11 cellular contexts compared by ENCODE assay signal in genomic region chr14:103207038-103207403, GRCh38.
DNase-seq lines count a peak whose midpoint lies in the region; ATAC-seq, FAIRE-seq and TF ChIP-seq lines count a peak whose summit lies in the region.
"Had no signal": no experiment of that assay in that cellular context is flagged by ENCODE, and none has a peak within 500 bp of the region (broad histone marks: within the 10 kb centered on the region; RNA-seq: fewer than 3 reads in every experiment).

No MANE protein-coding gene starts in this region.

- 5% methylated on average over 20 of the region's 23 CpGs for WGBS in suprapubic skin

- no peaks in the 10 kb centered on the region for H3K4me1 Mint-ChIP-seq in activated naive CD8-positive, alpha-beta T cell treated with anti-CD3 and anti-CD28 coated beads for 36 hours

- H3K4me3 Mint-ChIP-seq in activated naive CD8-positive, alpha-beta T cell treated with anti-CD3 and anti-CD28 coated beads for 36 hours, result no peak overlapping the region

- H3K4me3 ChIP-seq in duodenal mucosa (ENCODE audit: low read depth in 1 of 2, low read length in 2 of 2) (peak overlapping the region in 1 of 2 donors; percentile 61), left lung (peak overlapping the region; percentile 25 to 30), suprapubic skin (peak overlapping the region; percentile 60)

- H3K9me3 ChIP-seq in duodenal mucosa (ENCODE audit: control insufficient read depth in 1 of 2, low read length in 2 of 2) (peaks cover 11 to 28% of the 10 kb centered on the region in 2 donors), left lung (peaks cover 0 to 29% of the 10 kb centered on the region in 2 donors), suprapubic skin (no peaks in the 10 kb centered on the region)

- peak; percentile 58 for DNase-seq in HuH-7.5 (ENCODE audit: low spot score)
- peak in 1 of 2 donors; percentile 79 for DNase-seq in left lung
- peak; percentile 92 to 95 for DNase-seq in suprapubic skin (ENCODE audit: low spot score in 2 of 2)
- DNase-seq in activated naive CD8-positive, alpha-beta T cell treated with anti-CD3 and anti-CD28 coated beads for 36 hours, result no peak
- no peak for DNase-seq in urothelium cell line (ENCODE audit: low spot score)
- DNase-seq: KG1; stimulated activated CD8-positive, alpha-beta memory T cell treated with anti-CD3 and anti-CD28 coated beads, Interleukin-4, amount 100 ng/mL, for 48 hours; WERI-Rb-1 had no signal

- ATAC-seq in left lung (peak; percentile 85), GM19023 (IDR thresholded peaks at IDR 0.05; ENCODE audit: unreplicated experiment) (no peak), GM19452 (IDR thresholded peaks at IDR 0.05; ENCODE audit: unreplicated experiment) (no peak)

- intact Hi-C loops in left lung (cut with DNase I), result no loop called here

- no peaks in the 10 kb centered on the region for H3K36me3 ChIP-seq in duodenal mucosa (ENCODE audit: control insufficient read depth in 1 of 2, insufficient read depth in 2 of 2, low read length in 2 of 2)
- no peaks in the 10 kb centered on the region for H3K36me3 ChIP-seq in left lung
- H3K36me3 ChIP-seq in suprapubic skin, result no peaks in the 10 kb centered on the region
- H3K36me3 ChIP-seq: WERI-Rb-1 had no signal

- TF ChIP-seq EP300 in suprapubic skin (IDR thresholded peaks at IDR 0.05), result no peak

- FAIRE-seq in urothelium cell line (lab: Jason Lieb, UNC), result no peak

- peaks cover 0 to 4% of the 10 kb centered on the region in 2 donors for H3K4me1 ChIP-seq in duodenal mucosa (ENCODE audit: control insufficient read depth in 1 of 2, insufficient read depth in 2 of 2, low read length in 2 of 2)
- peaks cover 0 to 6% of the 10 kb centered on the region in 2 donors for H3K4me1 ChIP-seq in left lung
- peaks cover 18% of the 10 kb centered on the region for H3K4me1 ChIP-seq in suprapubic skin

- TF ChIP-seq POLR2A in suprapubic skin (IDR thresholded peaks at IDR 0.05), result no peak

- H3K9me3 Mint-ChIP-seq in activated naive CD8-positive, alpha-beta T cell treated with anti-CD3 and anti-CD28 coated beads for 36 hours, result peaks cover 14% of the 10 kb centered on the region

- H3K27ac Mint-ChIP-seq in activated naive CD8-positive, alpha-beta T cell treated with anti-CD3 and anti-CD28 coated beads for 36 hours, result no peak overlapping the region

- peaks cover 62% of the 10 kb centered on the region for H3K27me3 Mint-ChIP-seq in activated naive CD8-positive, alpha-beta T cell treated with anti-CD3 and anti-CD28 coated beads for 36 hours

- H3K27ac ChIP-seq in duodenal mucosa (ENCODE audit: low read depth, low read length) (peak overlapping the region; percentile 68), left lung (peak overlapping the region; percentile 45 to 75), suprapubic skin (peak overlapping the region; percentile 89)
- H3K27ac ChIP-seq: WERI-Rb-1 had no signal

- no peak for TF ChIP-seq CTCF in left lung (IDR thresholded peaks at IDR 0.05)
- TF ChIP-seq CTCF in suprapubic skin (IDR thresholded peaks at IDR 0.05), result no peak

- peak overlapping the region in 1 of 2 donors; percentile 45 for H3K9ac ChIP-seq in duodenal mucosa (ENCODE audit: low read depth in 1 of 2, low read length in 2 of 2)

- H3K27me3 ChIP-seq in duodenal mucosa (ENCODE audit: control insufficient read depth in 1 of 2, insufficient read depth in 2 of 2, low read length in 2 of 2), result no peaks in the 10 kb centered on the region
- peaks cover 7 to 54% of the 10 kb centered on the region in 2 donors for H3K27me3 ChIP-seq in left lung
- H3K27me3 ChIP-seq in suprapubic skin, result peaks cover 14% of the 10 kb centered on the region

- peaks cover 7% of the 10 kb centered on the region for H3K36me3 Mint-ChIP-seq in activated naive CD8-positive, alpha-beta T cell treated with anti-CD3 and anti-CD28 coated beads for 36 hours

Comparison
In these comparisons a context has a peak if more than half of its experiments do, and no peak if none do; other contexts are left out.
1. DNase-seq: peak in HuH-7.5 (single experiment) and suprapubic skin (2 of 2); none in activated naive CD8-positive, alpha-beta T cell treated with anti-CD3 and anti-CD28 coated beads for 36 hours (single experiment) and urothelium cell line (single experiment).
2. Peak in every context shown above with its lines, with median percentiles within 50 percentile points of each other: H3K27ac ChIP-seq.